In genomic region chr19:49799798-49800376, GRCh38 we compare ENCODE assay signal across 14 cellular contexts. TPM values are rescaled to one million over a fixed set of nuclear protein-coding genes. Genes with fewer than 3 reads are reported as not detected.
DNase-seq lines count a peak whose midpoint lies in the region; ATAC-seq, FAIRE-seq and TF ChIP-seq lines count a peak whose summit lies in the region.
"Had no signal": no experiment of that assay in that cellular context is flagged by ENCODE, and none has a peak within 500 bp of the region (broad histone marks: within the 10 kb centered on the region; RNA-seq: fewer than 3 reads in every experiment).

No MANE protein-coding gene starts in this region.

- FAIRE-seq in GM12891 (lab: Jason Lieb, UNC) = no peak
- FAIRE-seq: small intestine had no signal

- TF ChIP-seq POLR2A in GM12891 (IDR thresholded peaks at IDR 0.05; ENCODE audit: low read depth, low read length) = no peak

- H3K4me3 ChIP-seq in WI38 (ENCODE audit: low read depth, low read length) = no peak overlapping the region
- no peak overlapping the region for H3K4me3 ChIP-seq in kidney epithelial cell (ENCODE audit: low read depth, low read length)
- H3K4me3 ChIP-seq in left lung = no peak overlapping the region
- H3K4me3 ChIP-seq: left ventricle myocardium inferior, tibial nerve had no signal

- ATAC-seq in left lung = no peak
- ATAC-seq: activated CD8-positive, alpha-beta memory T cell treated with anti-CD3 and anti-CD28 coated beads, Interleukin-2, amount 10 ng/mL, durations not matched to agents 7 days and 5 days; Panc1 had no signal

- H3K27me3 ChIP-seq in kidney epithelial cell (ENCODE audit: control insufficient read depth, insufficient read depth, low read length) (no peaks in the 10 kb centered on the region), left lung (no peaks in the 10 kb centered on the region)
- H3K27me3 ChIP-seq: tibial nerve had no signal

- no peaks in the 10 kb centered on the region for H3K4me1 ChIP-seq in left lung

- H3K36me3 ChIP-seq in kidney epithelial cell (ENCODE audit: control insufficient read depth, insufficient read depth, low read length) = peaks cover 2% of the 10 kb centered on the region
- H3K36me3 ChIP-seq in left lung = peaks cover 0 to 100% of the 10 kb centered on the region in 2 donors

- no peaks in the 10 kb centered on the region for H3K9me3 ChIP-seq in left lung
- H3K9me3 ChIP-seq: left ventricle myocardium inferior, tibial nerve had no signal

- TF ChIP-seq CTCF in GM12873 (IDR thresholded peaks at IDR 0.05; ENCODE audit: insufficient read depth, low read depth, low read length, missing control alignments) = peak; percentile 40
- TF ChIP-seq CTCF in WI38 (IDR thresholded peaks at IDR 0.05; ENCODE audit: low read depth, low read length) = 0 out of 2 replicates have a peak, but pooled peaks have one; percentile 3
- TF ChIP-seq CTCF in kidney epithelial cell (IDR thresholded peaks at IDR 0.05; ENCODE audit: insufficient read depth, low read length, poor library complexity, severe bottlenecking) = peak; percentile 23
- TF ChIP-seq CTCF in left lung (IDR thresholded peaks at IDR 0.05) = no peak

- H3K27ac ChIP-seq in left lung = no peak overlapping the region
- H3K27ac ChIP-seq: left ventricle myocardium inferior had no signal

- intact Hi-C loops in left lung (cut with DNase I) = no loop called here

- DNase-seq in D341Med (ENCODE audit: low spot score) = peak; percentile 54
- DNase-seq in kidney epithelial cell (ENCODE audit: low read depth) = no peak
- no peak for DNase-seq in NK-92 (lab: John Stamatoyannopoulos, UW; ENCODE audit: unreplicated experiment)
- no peak for DNase-seq in left lung
- DNase-seq in GM12891 (ENCODE audit: insufficient read length, low spot score) = no peak
- DNase-seq: activated CD8-positive, alpha-beta memory T cell treated with anti-CD3 and anti-CD28 coated beads, Interleukin-2, amount 10 ng/mL, durations not matched to agents 7 days and 5 days; DMS79 treated with DMSO at 0.1 percent for 48 hours; glutamatergic neuron; left ventricle myocardium inferior; small intestine had no signal

TF ChIP-seq in GM12891, 5 proteins besides CTCF, POLR2A, EP300 and RAD21:
- TF ChIP-seq POLR2AphosphoS5 (IDR thresholded peaks at IDR 0.05; ENCODE audit: low read depth, low read length) = no peak
- no peak for TF ChIP-seq PAX5 (IDR thresholded peaks at IDR 0.05; ENCODE audit: insufficient read depth, low read length, severe bottlenecking)
- no peak for TF ChIP-seq TAF1 (IDR thresholded peaks at IDR 0.05; ENCODE audit: low read depth, low read length)
- TF ChIP-seq POU2F2 (IDR thresholded peaks at IDR 0.05; ENCODE audit: low read depth, low read length) = no peak
- no peak for TF ChIP-seq SPI1 (IDR thresholded peaks at IDR 0.05; ENCODE audit: low read depth, low read length)

RNA-seq across cellular contexts. Expression of gene FUZ, which starts 13.2 kb away (rescaled TPM):
- 13.2 and 14.8 TPM in 2 replicates for total RNA-seq in kidney epithelial cell
- 10 to 100 TPM; 15.3 to 19.5 TPM for total RNA-seq in left lung
- 15.1 TPM for polyA plus RNA-seq in GM12891 (2012; ENCODE audit: low read depth, missing spikeins)

RNA-seq across cellular contexts. Expression of gene MED25, which starts 18.2 kb away (rescaled TPM):
- total RNA-seq in kidney epithelial cell (31.6 and 34.5 TPM in 2 replicates), left lung (10 to 100 TPM; 52.1 to 57.1 TPM)
- polyA plus RNA-seq in GM12891 (2012; ENCODE audit: low read depth, missing spikeins) = 34.5 TPM

RNA-seq across cellular contexts. Expression of gene AP2A1, which starts 33.1 kb away (rescaled TPM):
- total RNA-seq in kidney epithelial cell (98.9 and 111 TPM in 2 replicates), left lung (10 to 100 TPM; 84.9 to 87.6 TPM)
- polyA plus RNA-seq in GM12891 (2012; ENCODE audit: low read depth, missing spikeins) = 55.1 TPM

RNA-seq across cellular contexts. Expression of gene TSKS, which starts 36.8 kb away (rescaled TPM):
- total RNA-seq in kidney epithelial cell (not detected in 2 replicates), left lung (under 1 TPM in 1 of 2 donors, not detected in 1; 0.39 TPM)
- 0.09 TPM for polyA plus RNA-seq in GM12891 (2012; ENCODE audit: low read depth, missing spikeins)

RNA-seq across cellular contexts. Expression of gene PTOV1, which starts 51.1 kb away (rescaled TPM):
- total RNA-seq in kidney epithelial cell = 47.9 and 71.1 TPM in 2 replicates
- total RNA-seq in left lung = 100 to 1,000 TPM in 1 of 2 donors, 10 to 100 TPM in 1; 96.0 to 133 TPM
- polyA plus RNA-seq in GM12891 (2012; ENCODE audit: low read depth, missing spikeins) = 50.1 TPM

Comparison
In these comparisons a context has a peak if more than half of its experiments do, and no peak if none do; other contexts are left out.
1. CTCF ChIP-seq: peak in GM12873 (single experiment), WI38 (single experiment) and kidney epithelial cell (single experiment); none in left lung (0 of 2).